Comparison of ENCODE assay signal across 37 cellular contexts in genomic region chr5:178264044-178264443, GRCh38.
"Had no signal": no experiment of that assay in that cellular context is flagged by ENCODE, and none has a peak within 500 bp of the region (broad histone marks: within the 10 kb centered on the region; RNA-seq: fewer than 3 reads in every experiment).

No MANE protein-coding gene starts in this region.

- H3K9me3 Mint-ChIP-seq: activated naive CD4-positive, alpha-beta T cell treated with anti-CD3 and anti-CD28 coated beads for 36 hours; activated naive CD4-positive, alpha-beta T cell treated with anti-CD3 and anti-CD28 coated beads, Interleukin-2, amount 10 ng/mL, durations not matched to agents 7 days and 5 days; activated naive CD4-positive, alpha-beta T cell treated with anti-CD3 and anti-CD28 coated beads, Interleukin-2, amount 50 U/mL, for 24 hours; activated T-helper 1 cell treated with anti-CD3 and anti-CD28 coated beads, Interleukin-12 subunit alpha, Interleukin-12 subunit beta, Interleukin-2, Interleukin-4 antibody, amounts not matched to agents 30 ng/mL and 10 ng/mL and 1 ng/mL, durations not matched to agents 14 hours and 24 hours and 36 hours; activated T-helper 17 cell treated with anti-CD3 and anti-CD28 coated beads, Interleukin-2, amount 50 U/mL, for 72 hours; activated T-helper 2 cell treated with anti-CD3 and anti-CD28 coated beads, Interferon-gamma antibody, Interleukin-2, Interleukin-4, amounts not matched to agents 10 μg/mL and 5 μg/mL and 100 μg/mL, durations not matched to agents 14 hours and 24 hours and 36 hours; central memory CD8-positive, alpha-beta T cell had no signal

- H3K4me3 Mint-ChIP-seq: activated naive CD4-positive, alpha-beta T cell treated with anti-CD3 and anti-CD28 coated beads for 36 hours; activated naive CD4-positive, alpha-beta T cell treated with anti-CD3 and anti-CD28 coated beads, Interleukin-2, amount 10 ng/mL, durations not matched to agents 7 days and 5 days; activated naive CD4-positive, alpha-beta T cell treated with anti-CD3 and anti-CD28 coated beads, Interleukin-2, amount 50 U/mL, for 24 hours; activated naive CD8-positive, alpha-beta T cell; activated naive CD8-positive, alpha-beta T cell treated with anti-CD3 and anti-CD28 coated beads, Interleukin-2, amount 10 ng/mL, durations not matched to agents 7 days and 5 days; activated T-cell treated with anti-CD3 and anti-CD28 coated beads, Interleukin-2, amount 50 U/mL, for 24 hours; activated T-cell treated with anti-CD3 and anti-CD28 coated beads, Interleukin-2, amount 50 U/mL, for 4 hours; activated T-cell treated with anti-CD3 and anti-CD28 coated beads, Interleukin-2, amount 50 U/mL, for 72 hours; activated T-helper 1 cell treated with anti-CD3 and anti-CD28 coated beads, Interleukin-12 subunit alpha, Interleukin-12 subunit beta, Interleukin-2, Interleukin-4 antibody, amounts not matched to agents 30 ng/mL and 10 ng/mL and 1 ng/mL, durations not matched to agents 14 hours and 24 hours and 36 hours; activated T-helper 17 cell treated with anti-CD3 and anti-CD28 coated beads, Interleukin-2, amount 50 U/mL, for 72 hours; brain; central memory CD8-positive, alpha-beta T cell had no signal

- FAIRE-seq: astrocyte had no signal

- H3K4me1 ChIP-seq: adrenal gland, ascending aorta, breast epithelium had no signal

- ATAC-seq: activated naive CD4-positive, alpha-beta T cell treated with anti-CD3 and anti-CD28 coated beads, Interleukin-2, amount 50 U/mL, for 72 hours; activated T-cell treated with anti-CD3 and anti-CD28 coated beads, Interleukin-2, amount 50 U/mL, for 4 hours; activated T-cell treated with anti-CD3 and anti-CD28 coated beads, Interleukin-2, amount 50 U/mL, for 72 hours; activated T-helper 17 cell treated with anti-CD3 and anti-CD28 coated beads, Interleukin-2, amount 50 U/mL, for 72 hours; body of pancreas had no signal

- H3K27ac ChIP-seq: adrenal gland, ascending aorta, body of pancreas, brain microvascular endothelial cell, breast epithelium, cardiac muscle cell had no signal

- H3K36me3 ChIP-seq: adrenal gland, ascending aorta, brain microvascular endothelial cell, breast epithelium, cardiac muscle cell had no signal

- H3K4me1 Mint-ChIP-seq: activated naive CD4-positive, alpha-beta T cell treated with anti-CD3 and anti-CD28 coated beads, Interleukin-2, amount 50 U/mL, for 24 hours; activated T-helper 17 cell treated with anti-CD3 and anti-CD28 coated beads, Interleukin-2, amount 50 U/mL, for 72 hours; brain; central memory CD8-positive, alpha-beta T cell had no signal

- H3K4me3 ChIP-seq: adrenal gland, ascending aorta, body of pancreas, breast epithelium, cardiac muscle cell had no signal

- H3K36me3 Mint-ChIP-seq: activated naive CD4-positive, alpha-beta T cell treated with anti-CD3 and anti-CD28 coated beads, Interleukin-2, amount 10 ng/mL, durations not matched to agents 7 days and 5 days; activated naive CD4-positive, alpha-beta T cell treated with anti-CD3 and anti-CD28 coated beads, Interleukin-2, amount 50 U/mL, for 24 hours; activated naive CD4-positive, alpha-beta T cell treated with anti-CD3 and anti-CD28 coated beads, Interleukin-2, amount 50 U/mL, for 72 hours; activated naive CD8-positive, alpha-beta T cell; brain had no signal

- H3K27me3 ChIP-seq: adrenal gland, ascending aorta, body of pancreas, brain microvascular endothelial cell, breast epithelium, cardiac muscle cell had no signal

- DNase-seq: activated effector memory CD4-positive, alpha-beta T cell treated with anti-CD3 and anti-CD28 coated beads, Interleukin-2, amount 50 U/mL, for 16 hours; activated effector memory CD4-positive, alpha-beta T cell treated with Interleukin-2 at 50 U/mL for 16 hours; activated gamma-delta T cell; activated gamma-delta T cell treated with Interleukin-2 at 50 U/mL for 16 hours; activated naive CD4-positive, alpha-beta T cell; activated naive CD4-positive, alpha-beta T cell treated with anti-CD3 and anti-CD28 coated beads for 36 hours; activated naive CD4-positive, alpha-beta T cell treated with anti-CD3 and anti-CD28 coated beads, Interleukin-2, amount 10 ng/mL, durations not matched to agents 7 days and 5 days; activated naive CD4-positive, alpha-beta T cell treated with anti-CD3 and anti-CD28 coated beads, Interleukin-2, amount 50 U/mL, for 16 hours; activated naive CD4-positive, alpha-beta T cell treated with Interleukin-2 at 50 U/mL for 16 hours; activated naive CD8-positive, alpha-beta T cell treated with anti-CD3 and anti-CD28 coated beads, Interleukin-2, amount 10 ng/mL, durations not matched to agents 7 days and 5 days; activated T-cell treated with anti-CD3 and anti-CD28 coated beads, Interleukin-2, amount 50 U/mL, for 1 hour; activated T-cell treated with anti-CD3 and anti-CD28 coated beads, Interleukin-2, amount 50 U/mL, for 24 hours; activated T-cell treated with anti-CD3 and anti-CD28 coated beads, Interleukin-2, amount 50 U/mL, for 4 hours; activated T-cell treated with anti-CD3 and anti-CD28 coated beads, Interleukin-2, amount 50 U/mL, for 48 hours; activated T-cell treated with anti-CD3 and anti-CD28 coated beads, Interleukin-2, amount 50 U/mL, for 72 hours; adrenal gland; amniotic stem cell; amygdala; anterior cingulate cortex; aorta; body of pancreas; brain microvascular endothelial cell; caudate nucleus; central memory CD4-positive, alpha-beta T cell; cerebellar nuclear complex had no signal

- H3K27me3 Mint-ChIP-seq: activated naive CD4-positive, alpha-beta T cell treated with anti-CD3 and anti-CD28 coated beads, Interleukin-2, amount 50 U/mL, for 24 hours; activated naive CD8-positive, alpha-beta T cell; activated naive CD8-positive, alpha-beta T cell treated with anti-CD3 and anti-CD28 coated beads, Interleukin-2, amount 10 ng/mL, durations not matched to agents 7 days and 5 days; activated T-cell treated with anti-CD3 and anti-CD28 coated beads, Interleukin-2, amount 50 U/mL, for 24 hours; activated T-helper 17 cell treated with anti-CD3 and anti-CD28 coated beads, Interleukin-2, amount 50 U/mL, for 72 hours; central memory CD8-positive, alpha-beta T cell had no signal

- H3K27ac Mint-ChIP-seq: activated naive CD4-positive, alpha-beta T cell treated with anti-CD3 and anti-CD28 coated beads for 36 hours; activated naive CD4-positive, alpha-beta T cell treated with anti-CD3 and anti-CD28 coated beads, Interleukin-2, amount 10 ng/mL, durations not matched to agents 7 days and 5 days; activated naive CD4-positive, alpha-beta T cell treated with anti-CD3 and anti-CD28 coated beads, Interleukin-2, amount 50 U/mL, for 24 hours; activated naive CD4-positive, alpha-beta T cell treated with anti-CD3 and anti-CD28 coated beads, Interleukin-2, amount 50 U/mL, for 72 hours; activated naive CD8-positive, alpha-beta T cell; activated naive CD8-positive, alpha-beta T cell treated with anti-CD3 and anti-CD28 coated beads, Interleukin-2, amount 10 ng/mL, durations not matched to agents 7 days and 5 days; activated T-cell treated with anti-CD3 and anti-CD28 coated beads, Interleukin-2, amount 50 U/mL, for 24 hours; activated T-cell treated with anti-CD3 and anti-CD28 coated beads, Interleukin-2, amount 50 U/mL, for 72 hours; activated T-helper 1 cell treated with anti-CD3 and anti-CD28 coated beads, Interleukin-12 subunit alpha, Interleukin-12 subunit beta, Interleukin-2, Interleukin-4 antibody, amounts not matched to agents 30 ng/mL and 10 ng/mL and 1 ng/mL, durations not matched to agents 14 hours and 24 hours and 36 hours; activated T-helper 17 cell treated with anti-CD3 and anti-CD28 coated beads, Interleukin-2, amount 50 U/mL, for 72 hours; activated T-helper 2 cell treated with anti-CD3 and anti-CD28 coated beads, Interferon-gamma antibody, Interleukin-2, Interleukin-4, amounts not matched to agents 10 μg/mL and 5 μg/mL and 100 μg/mL, durations not matched to agents 14 hours and 24 hours and 36 hours; brain had no signal

- H3K9me3 ChIP-seq: adrenal gland, ascending aorta, body of pancreas, breast epithelium had no signal
